In genomic region chr17:27428781-27429505, GRCh38 we compare ENCODE assay signal across 28 cellular contexts.
"Had no signal": no experiment of that assay in that cellular context is flagged by ENCODE, and none has a peak within 500 bp of the region (broad histone marks: within the 10 kb centered on the region; RNA-seq: fewer than 3 reads in every experiment).

No MANE protein-coding gene starts in this region.

- H3K4me1 ChIP-seq: colonic mucosa, esophagus squamous epithelium, gastrocnemius medialis, heart right ventricle, left lung had no signal

- FAIRE-seq: endometrium, islet of Langerhans, keratinocyte had no signal

- H3K27ac Mint-ChIP-seq: dendritic cell treated with granulocyte-macrophage colony-stimulating factor and Interleukin-4, amounts not matched to agents 40 ng/mL and 50 ng/mL, for 4 days; effector memory CD8-positive, alpha-beta T cell; endodermal cell; memory B cell had no signal

- H3K27ac ChIP-seq: colonic mucosa, epithelial cell of prostate, esophagus squamous epithelium, gastrocnemius medialis, heart right ventricle, left lung had no signal

- H3K27me3 Mint-ChIP-seq: dendritic cell treated with granulocyte-macrophage colony-stimulating factor and Interleukin-4, amounts not matched to agents 40 ng/mL and 50 ng/mL, for 4 days; effector memory CD8-positive, alpha-beta T cell; memory B cell had no signal

- H3K9me3 ChIP-seq: colonic mucosa, esophagus squamous epithelium, gastrocnemius medialis, left lung had no signal

- ATAC-seq: effector memory CD8-positive, alpha-beta T cell; esophagus mucosa; gastrocnemius medialis; left cardiac atrium; left lung; left ventricle myocardium superior had no signal

- H3K4me3 Mint-ChIP-seq: dendritic cell treated with granulocyte-macrophage colony-stimulating factor and Interleukin-4, amounts not matched to agents 40 ng/mL and 50 ng/mL, for 4 days; effector memory CD8-positive, alpha-beta T cell; endodermal cell; memory B cell had no signal

- DNase-seq: colonic mucosa; cortex of kidney; effector CD8-positive, alpha-beta T cell; effector memory CD8-positive, alpha-beta T cell; endodermal cell; erythroblast; esophagus squamous epithelium; foreskin fibroblast; foreskin melanocyte; gastrocnemius medialis; glutamatergic neuron; head of caudate nucleus; heart right ventricle; hippocampal formation; left cardiac atrium; left lung; left ventricle myocardium superior; mammary epithelial cell; mesendoderm; midbrain had no signal

- H3K36me3 ChIP-seq: colonic mucosa, esophagus squamous epithelium, gastrocnemius medialis, heart right ventricle, left lung had no signal

- H3K4me3 ChIP-seq: colonic mucosa, esophagus squamous epithelium, gastrocnemius medialis, heart right ventricle, left lung, lung had no signal

- H3K36me3 Mint-ChIP-seq: memory B cell had no signal

- H3K27me3 ChIP-seq: colonic mucosa, esophagus squamous epithelium, gastrocnemius medialis, heart right ventricle, left lung had no signal

- H3K4me1 Mint-ChIP-seq: endodermal cell, memory B cell had no signal

- H3K9me3 Mint-ChIP-seq: dendritic cell treated with granulocyte-macrophage colony-stimulating factor and Interleukin-4, amounts not matched to agents 40 ng/mL and 50 ng/mL, for 4 days; effector memory CD8-positive, alpha-beta T cell; memory B cell had no signal
